ENCODE assay signal across 20 cellular contexts in genomic region chr16:77956231-77956630, GRCh38.
"Had no signal": no experiment of that assay in that cellular context is flagged by ENCODE, and none has a peak within 500 bp of the region (broad histone marks: within the 10 kb centered on the region; RNA-seq: fewer than 3 reads in every experiment).

No MANE protein-coding gene starts in this region.

- H3K36me3 ChIP-seq: MG63, SJCRH30 had no signal

- H3K27me3 ChIP-seq: MG63, SJCRH30 had no signal

- ATAC-seq: Panc1, PC-3, SK-N-SH treated with all-trans-retinoic acid at 6 μM for 48 hours had no signal

- H3K9me3 ChIP-seq: MG63, SJCRH30 had no signal

- H3K4me3 ChIP-seq: MG63, SJCRH30 had no signal

- DNase-seq: KBM-7, MG63, NCI-H1092, NCI-H1105 treated with DMSO at 0.1 percent for 48 hours, NCI-H1417 treated with DMSO at 0.1 percent for 48 hours, NCI-H1694 treated with DMSO at 0.1 percent for 48 hours, NCI-H1930, NCI-H2081, NCI-H2107, NCI-H2227 treated with DMSO at 0.1 percent for 48 hours, NCI-H524, NCI-H69, NCI-H774, PC-3, SHP77 treated with DMSO at 0.1 percent for 48 hours, SJCRH30, T-helper 1 cell had no signal

- H3K4me1 ChIP-seq: SJCRH30 had no signal

- H3K27ac ChIP-seq: RWPE1, SJCRH30 had no signal
